Comparison of ENCODE assay signal across 1 cellular context in the genomic region with DNA sequence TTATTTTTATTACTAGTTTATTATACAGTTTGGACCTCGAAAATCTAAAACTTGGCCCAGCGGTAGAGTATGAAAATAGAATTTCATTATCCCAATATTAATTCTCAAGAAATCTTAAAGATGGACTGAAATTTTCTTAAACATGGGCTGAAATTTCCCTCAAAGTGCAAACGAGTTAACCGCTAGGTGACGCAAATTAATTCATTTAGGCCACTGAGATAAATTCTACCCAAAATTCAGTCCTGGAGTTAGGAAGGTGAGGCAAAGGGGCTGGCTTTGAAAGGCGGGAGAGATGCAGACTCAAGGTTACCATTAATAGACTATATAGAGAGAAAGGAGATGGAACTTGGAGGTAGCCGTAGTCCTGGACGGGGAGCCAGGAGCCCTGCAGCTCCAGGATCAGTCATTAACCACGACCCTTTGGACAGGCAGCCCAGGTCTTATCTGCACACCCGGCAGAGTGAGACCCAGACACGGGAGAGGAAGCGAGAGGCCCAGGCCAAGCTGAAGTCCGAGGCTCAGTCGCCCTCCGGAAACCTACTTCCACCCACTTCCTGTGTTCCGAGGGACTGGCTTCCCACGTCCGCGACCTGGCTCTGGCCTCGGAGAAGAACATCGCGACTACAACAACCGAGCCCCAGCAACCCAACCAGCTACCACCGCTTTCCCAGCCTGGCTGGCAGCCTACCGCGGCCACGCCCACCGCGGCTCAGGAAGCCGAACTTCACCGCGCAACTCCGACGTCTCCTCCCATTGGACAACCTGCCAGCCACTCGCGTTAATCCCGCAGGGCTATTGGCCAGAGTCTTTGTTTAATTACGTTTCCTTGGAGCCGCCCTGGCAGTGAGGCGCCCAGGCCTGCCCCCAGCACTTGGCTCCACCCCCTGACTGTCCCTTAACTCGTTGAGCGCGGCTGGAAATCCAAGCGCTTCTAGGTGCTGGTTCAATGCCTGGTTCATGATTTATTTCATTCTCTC.
TF ChIP-seq lines count a peak whose summit lies in the region.

TSS of gene EFCAB11 (minus strand) at position 686 of the 977 bp plus-strand sequence. CDS start at position 616, 70 bp downstream.

TF ChIP-seq in WTC11, 78 proteins besides CTCF, POLR2A, EP300 and RAD21 (continued from another document):
- no peak for TF ChIP-seq ARID4B (CRISPR knock-in tag; IDR thresholded peaks at IDR 0.05; ENCODE audit: borderline replicate concordance)
- TF ChIP-seq NFE2L1 (CRISPR knock-in tag; IDR thresholded peaks at IDR 0.05): 0 out of 2 replicates have a peak, but pooled peaks have one; percentile 20
- no peak for TF ChIP-seq TP53 (CRISPR knock-in tag; IDR thresholded peaks at IDR 0.05)
- TF ChIP-seq EMX1 (CRISPR knock-in tag; IDR thresholded peaks at IDR 0.05): no peak
- TF ChIP-seq ZNF396 (CRISPR knock-in tag; IDR thresholded peaks at IDR 0.05; ENCODE audit: borderline replicate concordance): no peak
- peak; percentile 96 for TF ChIP-seq SP1 (CRISPR knock-in tag; conservative IDR thresholded peaks at IDR 0.05)
- TF ChIP-seq SMAD4 (CRISPR knock-in tag; IDR thresholded peaks at IDR 0.05): no peak
- TF ChIP-seq, protein P1, sequence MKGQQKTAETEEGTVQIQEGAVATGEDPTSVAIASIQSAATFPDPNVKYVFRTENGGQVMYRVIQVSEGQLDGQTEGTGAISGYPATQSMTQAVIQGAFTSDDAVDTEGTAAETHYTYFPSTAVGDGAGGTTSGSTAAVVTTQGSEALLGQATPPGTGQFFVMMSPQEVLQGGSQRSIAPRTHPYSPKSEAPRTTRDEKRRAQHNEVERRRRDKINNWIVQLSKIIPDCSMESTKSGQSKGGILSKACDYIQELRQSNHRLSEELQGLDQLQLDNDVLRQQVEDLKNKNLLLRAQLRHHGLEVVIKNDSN (CRISPR knock-in tag; IDR thresholded peaks at IDR 0.05): no peak
- TF ChIP-seq SMAD3 (CRISPR knock-in tag; IDR thresholded peaks at IDR 0.05; ENCODE audit: borderline replicate concordance): no peak
- peak; percentile 58; the same call in 1 of the 2 replicates for TF ChIP-seq FOXP1 (CRISPR knock-in tag; IDR thresholded peaks at IDR 0.05; ENCODE audit: borderline replicate concordance)
- TF ChIP-seq, protein P2, sequence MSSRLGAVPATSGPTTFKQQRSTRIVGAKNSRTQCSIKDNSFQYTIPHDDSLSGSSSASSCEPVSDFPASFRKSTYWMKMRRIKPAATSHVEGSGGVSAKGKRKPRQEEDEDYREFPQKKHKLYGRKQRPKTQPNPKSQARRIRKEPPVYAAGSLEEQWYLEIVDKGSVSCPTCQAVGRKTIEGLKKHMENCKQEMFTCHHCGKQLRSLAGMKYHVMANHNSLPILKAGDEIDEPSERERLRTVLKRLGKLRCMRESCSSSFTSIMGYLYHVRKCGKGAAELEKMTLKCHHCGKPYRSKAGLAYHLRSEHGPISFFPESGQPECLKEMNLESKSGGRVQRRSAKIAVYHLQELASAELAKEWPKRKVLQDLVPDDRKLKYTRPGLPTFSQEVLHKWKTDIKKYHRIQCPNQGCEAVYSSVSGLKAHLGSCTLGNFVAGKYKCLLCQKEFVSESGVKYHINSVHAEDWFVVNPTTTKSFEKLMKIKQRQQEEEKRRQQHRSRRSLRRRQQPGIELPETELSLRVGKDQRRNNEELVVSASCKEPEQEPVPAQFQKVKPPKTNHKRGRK (CRISPR knock-in tag; IDR thresholded peaks at IDR 0.05; ENCODE audit: borderline replicate concordance): no peak
- 0 out of 2 replicates have a peak, but pooled peaks have one; percentile 55 for TF ChIP-seq MYBL2 (CRISPR knock-in tag; IDR thresholded peaks at IDR 0.05)
- TF ChIP-seq, protein P3, sequence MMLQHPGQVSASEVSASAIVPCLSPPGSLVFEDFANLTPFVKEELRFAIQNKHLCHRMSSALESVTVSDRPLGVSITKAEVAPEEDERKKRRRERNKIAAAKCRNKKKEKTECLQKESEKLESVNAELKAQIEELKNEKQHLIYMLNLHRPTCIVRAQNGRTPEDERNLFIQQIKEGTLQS (CRISPR knock-in tag; conservative IDR thresholded peaks at IDR 0.05): no peak
- peak; percentile 44; the same call in 1 of the 2 replicates for TF ChIP-seq ETV6 (CRISPR knock-in tag; IDR thresholded peaks at IDR 0.05)
TF ChIP-seq in WTC11: peak in this region for 9.
